In genomic region chrX:57211906-57212305, GRCh38 we compare ENCODE assay signal across 18 cellular contexts.
DNase-seq lines count a peak whose midpoint lies in the region; ATAC-seq, FAIRE-seq and TF ChIP-seq lines count a peak whose summit lies in the region.
"Had no signal": no experiment of that assay in that cellular context is flagged by ENCODE, and none has a peak within 500 bp of the region (broad histone marks: within the 10 kb centered on the region; RNA-seq: fewer than 3 reads in every experiment).

No MANE protein-coding gene starts in this region.

- no peaks in the 10 kb centered on the region for H3K79me2 ChIP-seq in neural progenitor cell (ENCODE audit: low read depth)
- no peaks in the 10 kb centered on the region for H3K79me2 ChIP-seq in smooth muscle cell (ENCODE audit: low read depth)

- H3K9me3 Mint-ChIP-seq in endodermal cell (peaks cover 68% of the 10 kb centered on the region), neural progenitor cell (peaks cover 12% of the 10 kb centered on the region)
- H3K9me3 Mint-ChIP-seq in activated T-helper 17 cell treated with anti-CD3 and anti-CD28 coated beads, Interleukin-2, amount 50 U/mL, for 72 hours: peaks cover under 1% of the 10 kb centered on the region

- H4K20me1 ChIP-seq in neural progenitor cell (ENCODE audit: low read depth) (no peaks in the 10 kb centered on the region), smooth muscle cell (ENCODE audit: low read depth) (no peaks in the 10 kb centered on the region)

- H3K4me1 ChIP-seq in endodermal cell (ENCODE audit: control insufficient read depth, insufficient read depth, low read length): no peaks in the 10 kb centered on the region
- no peaks in the 10 kb centered on the region for H3K4me1 ChIP-seq in neural progenitor cell
- H3K4me1 ChIP-seq in smooth muscle cell (ENCODE audit: low read depth): no peaks in the 10 kb centered on the region

- H3K4me3 ChIP-seq in WERI-Rb-1 (ENCODE audit: low read depth, low read length): no peak overlapping the region
- H3K4me3 ChIP-seq in endodermal cell (ENCODE audit: low read length): no peak overlapping the region
- H3K4me3 ChIP-seq in neural progenitor cell: no peak overlapping the region
- H3K4me3 ChIP-seq in smooth muscle cell: no peak overlapping the region

- DNase-seq in NCI-H748 (lab: John Stamatoyannopoulos, UW; ENCODE audit: unreplicated experiment): peak; percentile 0
- no peak for DNase-seq in NCI-H748 treated with DMSO at 0.1 percent for 48 hours (lab: John Stamatoyannopoulos, UW)
- DNase-seq in WERI-Rb-1: no peak
- peak; percentile 50 for DNase-seq in endodermal cell
- peak; percentile 5 for DNase-seq in neural progenitor cell (ENCODE audit: low spot score)
- DNase-seq in H54 (ENCODE audit: insufficient read length, low spot score): no peak
- no peak for DNase-seq in smooth muscle cell (lab: John Stamatoyannopoulos, UW; ENCODE audit: unreplicated experiment)
- DNase-seq: CD8-positive, alpha-beta T cell; COR-L47; DMS153; DMS79 treated with DMSO at 0.1 percent for 48 hours; GF-D8; H7 had no signal

- no peak overlapping the region for H3K9ac ChIP-seq in endodermal cell (ENCODE audit: extremely low read depth, low read length, poor library complexity, severe bottlenecking)
- no peak overlapping the region for H3K9ac ChIP-seq in neural progenitor cell
- H3K9ac ChIP-seq in smooth muscle cell (ENCODE audit: low read depth): no peak overlapping the region

- no peak overlapping the region for H2AFZ ChIP-seq in neural progenitor cell (replicated peaks)
- no peak overlapping the region for H2AFZ ChIP-seq in smooth muscle cell (ENCODE audit: low read depth)

- TF ChIP-seq POLR2A in H54 (IDR thresholded peaks at IDR 0.05; ENCODE audit: low read depth, low read length): no peak

- H3K36me3 ChIP-seq in WERI-Rb-1 (no peaks in the 10 kb centered on the region), endodermal cell (ENCODE audit: control insufficient read depth, insufficient read depth, low read length) (no peaks in the 10 kb centered on the region), neural progenitor cell (no peaks in the 10 kb centered on the region), smooth muscle cell (ENCODE audit: low read depth) (no peaks in the 10 kb centered on the region)

- H3K4me2 ChIP-seq in neural progenitor cell: no peak overlapping the region
- no peak overlapping the region for H3K4me2 ChIP-seq in smooth muscle cell

- H3F3A ChIP-seq in neural progenitor cell (ENCODE audit: low read depth) (no peaks in the 10 kb centered on the region), smooth muscle cell (ENCODE audit: low read depth) (no peaks in the 10 kb centered on the region)

- H3K27ac ChIP-seq in WERI-Rb-1: no peak overlapping the region
- H3K27ac ChIP-seq in endodermal cell (ENCODE audit: low read depth, low read length): no peak overlapping the region
- H3K27ac ChIP-seq in neural progenitor cell: no peak overlapping the region
- H3K27ac ChIP-seq in smooth muscle cell (ENCODE audit: low read depth): no peak overlapping the region
- H3K27ac ChIP-seq: 22Rv1 had no signal

- 74% methylated on average over 1 of the region's 1 CpG; no CpG with 5 or more reads in 1 of the 2 experiments for WGBS in endodermal cell (ENCODE audit: insufficient coverage in 1 of 2, insufficient read length in 1 of 2), 2 experiments
- WGBS in smooth muscle cell (ENCODE audit: low lambda C conversion rate): 73% methylated on average over 1 of the region's 1 CpG

- ATAC-seq in activated T-helper 17 cell treated with anti-CD3 and anti-CD28 coated beads, Interleukin-2, amount 50 U/mL, for 72 hours (replicated peaks): no peak
- ATAC-seq: CD8-positive, alpha-beta T cell had no signal

- H3K4me1 Mint-ChIP-seq in endodermal cell: no peaks in the 10 kb centered on the region
- H3K4me1 Mint-ChIP-seq in neural progenitor cell: no peaks in the 10 kb centered on the region
- H3K4me1 Mint-ChIP-seq in activated T-helper 17 cell treated with anti-CD3 and anti-CD28 coated beads, Interleukin-2, amount 50 U/mL, for 72 hours: no peaks in the 10 kb centered on the region
- H3K4me1 Mint-ChIP-seq: CD14-positive monocyte had no signal

- H3K9me3 ChIP-seq in WERI-Rb-1 (ENCODE audit: severe bottlenecking) (no peaks in the 10 kb centered on the region), endodermal cell (ENCODE audit: control insufficient read depth, low read length) (no peaks in the 10 kb centered on the region), neural progenitor cell (ENCODE audit: low read depth) (no peaks in the 10 kb centered on the region), smooth muscle cell (replicated peaks; ENCODE audit: low read depth) (no peaks in the 10 kb centered on the region)

- H3K27me3 ChIP-seq in WERI-Rb-1 (ENCODE audit: insufficient read depth, low read depth, severe bottlenecking) (no peaks in the 10 kb centered on the region), endodermal cell (ENCODE audit: control insufficient read depth, insufficient read depth, low read length, poor library complexity, severe bottlenecking) (no peaks in the 10 kb centered on the region), neural progenitor cell (no peaks in the 10 kb centered on the region), smooth muscle cell (ENCODE audit: low read depth) (no peaks in the 10 kb centered on the region)

- H3K36me3 Mint-ChIP-seq in endodermal cell (ENCODE audit: low read depth) (peaks cover 10% of the 10 kb centered on the region), neural progenitor cell (peaks cover 4% of the 10 kb centered on the region)
- H3K36me3 Mint-ChIP-seq in activated T-helper 17 cell treated with anti-CD3 and anti-CD28 coated beads, Interleukin-2, amount 50 U/mL, for 72 hours (ENCODE audit: low read depth): peaks cover 14% of the 10 kb centered on the region

- H3K4me3 Mint-ChIP-seq in endodermal cell: no peak overlapping the region
- H3K4me3 Mint-ChIP-seq in neural progenitor cell: no peak overlapping the region
- H3K4me3 Mint-ChIP-seq in activated T-helper 17 cell treated with anti-CD3 and anti-CD28 coated beads, Interleukin-2, amount 50 U/mL, for 72 hours: no peak overlapping the region
- H3K4me3 Mint-ChIP-seq: CD14-positive monocyte; CD8-positive, alpha-beta T cell had no signal

- no peaks in the 10 kb centered on the region for H3K27me3 Mint-ChIP-seq in endodermal cell (ENCODE audit: insufficient read depth)
- peaks cover 2% of the 10 kb centered on the region for H3K27me3 Mint-ChIP-seq in neural progenitor cell (ENCODE audit: insufficient read depth, low read depth)
- no peaks in the 10 kb centered on the region for H3K27me3 Mint-ChIP-seq in activated T-helper 17 cell treated with anti-CD3 and anti-CD28 coated beads, Interleukin-2, amount 50 U/mL, for 72 hours

- TF ChIP-seq CTCF in WERI-Rb-1 (IDR thresholded peaks at IDR 0.05; ENCODE audit: low read depth, low read length) (0 out of 2 replicates have a peak, but pooled peaks have one; percentile 17), endodermal cell (conservative IDR thresholded peaks at IDR 0.05) (peak; percentile 35), neural progenitor cell (IDR thresholded peaks at IDR 0.05) (peak; percentile 18), smooth muscle cell (IDR thresholded peaks at IDR 0.05; ENCODE audit: borderline replicate concordance, insufficient read depth, poor library complexity, severe bottlenecking) (no peak)

- FAIRE-seq in H54 (lab: Jason Lieb, UNC): no peak
- FAIRE-seq: D721Med, GM19239 had no signal

- H3K27ac Mint-ChIP-seq in endodermal cell (no peak overlapping the region), neural progenitor cell (no peak overlapping the region)
- no peak overlapping the region for H3K27ac Mint-ChIP-seq in activated T-helper 17 cell treated with anti-CD3 and anti-CD28 coated beads, Interleukin-2, amount 50 U/mL, for 72 hours
- H3K27ac Mint-ChIP-seq: CD14-positive monocyte; CD8-positive, alpha-beta T cell had no signal

Comparison
In these comparisons a context has a peak if more than half of its experiments do, and no peak if none do; other contexts are left out.
1. DNase-seq: peak in NCI-H748 (single experiment), endodermal cell (single experiment) and neural progenitor cell (single experiment); none in NCI-H748 treated with DMSO at 0.1 percent for 48 hours (single experiment), WERI-Rb-1 (single experiment), H54 (single experiment) and smooth muscle cell (single experiment).